ENCODE assay signal across 4 cellular contexts in the genomic region with DNA sequence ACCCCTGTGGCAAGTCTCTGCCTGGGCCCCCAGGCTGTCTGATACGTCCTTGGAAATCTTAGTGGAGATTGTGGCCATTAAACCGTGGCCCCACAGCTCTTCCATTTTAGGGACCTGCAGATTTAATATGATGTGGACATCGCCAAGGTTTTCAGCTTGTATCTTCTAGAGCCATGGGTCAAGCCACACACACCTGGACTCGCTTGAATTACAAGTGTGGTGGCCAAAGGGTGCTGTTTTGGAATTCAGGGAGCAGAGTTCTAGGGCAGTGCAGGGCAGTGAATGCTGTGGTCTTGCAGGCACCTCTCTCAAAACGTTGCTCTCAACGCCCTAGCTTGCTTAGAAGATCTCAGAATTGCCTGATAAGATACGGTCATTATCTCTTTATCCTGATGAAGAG.
"Had no signal": no experiment of that assay in that cellular context is flagged by ENCODE, and none has a peak within 500 bp of the region (broad histone marks: within the 10 kb centered on the region; RNA-seq: fewer than 3 reads in every experiment).

No MANE protein-coding gene starts in this region.

- H3K4me3 Mint-ChIP-seq: GM23338, H9 had no signal

- H2AFZ ChIP-seq: GM23338 had no signal

- H3K4me3 ChIP-seq: GM23338 had no signal

- H3K4me2 ChIP-seq: GM23338 had no signal

- DNase-seq: H9, HCEC 1CT, IMR-90 had no signal

- H3K27ac Mint-ChIP-seq: GM23338 had no signal

- H3K9me3 Mint-ChIP-seq: GM23338, H9 had no signal
